Comparison of ENCODE assay signal across 9 cellular contexts in the genomic region with DNA sequence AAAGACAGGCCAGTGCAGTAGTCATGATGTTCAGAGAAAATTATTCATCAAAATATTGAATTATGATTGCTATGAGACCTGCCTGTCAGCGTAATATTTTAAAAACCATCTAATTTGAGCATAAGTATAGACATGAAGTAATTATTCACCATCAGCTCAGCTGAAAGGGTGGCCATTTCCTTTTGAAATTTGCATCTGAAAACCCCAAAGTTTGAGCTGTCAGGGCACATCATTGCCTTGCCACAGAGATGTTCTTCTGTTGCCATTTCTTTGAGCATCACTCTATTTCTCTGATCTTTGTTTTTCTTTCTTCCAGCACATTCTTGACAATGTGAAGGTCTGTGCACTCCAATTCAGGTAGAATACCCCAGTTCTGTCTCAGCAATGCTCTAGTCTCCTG.
"Had no signal": no experiment of that assay in that cellular context is flagged by ENCODE, and none has a peak within 500 bp of the region (broad histone marks: within the 10 kb centered on the region; RNA-seq: fewer than 3 reads in every experiment).

No MANE protein-coding gene starts in this region.

- H3K27ac ChIP-seq: GM23248 had no signal

- H3K27ac Mint-ChIP-seq: H9 had no signal

- H3K4me3 ChIP-seq: GM23248, K562 had no signal

- DNase-seq: GM23248, GOT3, H9, HCEC 1CT, IMR-90, KG1 had no signal

- H3K9me3 Mint-ChIP-seq: H9 had no signal

- H2AFZ ChIP-seq: GM23248 had no signal

- H3K9ac ChIP-seq: GM23248 had no signal

- H3K4me3 Mint-ChIP-seq: H9 had no signal

- FAIRE-seq: H54, HTR-8/SVneo, K562 had no signal

- ATAC-seq: K562 had no signal
